ENCODE assay signal across 16 cellular contexts in genomic region chr1:103190746-103191145, GRCh38.
DNase-seq lines count a peak whose midpoint lies in the region; TF ChIP-seq lines count a peak whose summit lies in the region.
"Had no signal": no experiment of that assay in that cellular context is flagged by ENCODE, and none has a peak within 500 bp of the region (broad histone marks: within the 10 kb centered on the region; RNA-seq: fewer than 3 reads in every experiment).

No MANE protein-coding gene starts in this region.

- in situ Hi-C loops in GM23248 (cut with MboI): no loop called here

- H3K4me1 ChIP-seq in GM23248 (ENCODE audit: insufficient read depth) (peaks cover 17% of the 10 kb centered on the region; the same call in 1 of the 2 replicates), adipocyte (ENCODE audit: control insufficient read depth, insufficient read depth, low read length) (peaks cover 10% of the 10 kb centered on the region), smooth muscle cell (ENCODE audit: low read depth) (peaks cover 17% of the 10 kb centered on the region), prostate gland (replicated peaks) (no peaks in the 10 kb centered on the region), OCI-LY7 (ENCODE audit: insufficient read depth, low read length, poor library complexity, severe bottlenecking) (no peaks in the 10 kb centered on the region)
- H3K4me1 ChIP-seq: BLaER1 treated with 17β-estradiol and CSF1 and Interleukin-3, amounts not matched to agents 10 nM and 100 nM had no signal

- H3K36me3 Mint-ChIP-seq in MCF 10A (ENCODE audit: insufficient read depth, unreplicated experiment): no peaks in the 10 kb centered on the region
- H3K36me3 Mint-ChIP-seq: CD4-positive, CD25-positive, alpha-beta regulatory T cell; IgD-negative memory B cell had no signal

- no peaks in the 10 kb centered on the region for H4K20me1 ChIP-seq in GM23248 (ENCODE audit: insufficient read depth)
- no peaks in the 10 kb centered on the region for H4K20me1 ChIP-seq in smooth muscle cell (ENCODE audit: low read depth)
- H4K20me1 ChIP-seq in OCI-LY7 (ENCODE audit: insufficient read depth, low read length): no peaks in the 10 kb centered on the region
- H4K20me1 ChIP-seq: BLaER1 treated with 17β-estradiol and CSF1 and Interleukin-3, amounts not matched to agents 10 nM and 100 nM had no signal

- no peaks in the 10 kb centered on the region for H3K9me3 ChIP-seq in GM23248 (ENCODE audit: low read depth)
- H3K9me3 ChIP-seq in adipocyte (ENCODE audit: control insufficient read depth, low read length): peaks cover 2% of the 10 kb centered on the region
- no peaks in the 10 kb centered on the region for H3K9me3 ChIP-seq in smooth muscle cell (replicated peaks; ENCODE audit: low read depth)
- H3K9me3 ChIP-seq in prostate gland: no peaks in the 10 kb centered on the region
- H3K9me3 ChIP-seq in OCI-LY7 (ENCODE audit: low read length): no peaks in the 10 kb centered on the region

- peaks cover 34% of the 10 kb centered on the region for H3K27me3 Mint-ChIP-seq in MCF 10A (ENCODE audit: insufficient read depth, unreplicated experiment)
- H3K27me3 Mint-ChIP-seq: CD4-positive, CD25-positive, alpha-beta regulatory T cell; IgD-negative memory B cell had no signal

- no peak overlapping the region for H3K4me3 Mint-ChIP-seq in MCF 10A (ENCODE audit: unreplicated experiment)
- H3K4me3 Mint-ChIP-seq: CD4-positive, CD25-positive, alpha-beta regulatory T cell; GM23338; IgD-negative memory B cell had no signal

- no peak for TF ChIP-seq CTCF in smooth muscle cell (IDR thresholded peaks at IDR 0.05; ENCODE audit: borderline replicate concordance, insufficient read depth, poor library complexity, severe bottlenecking)
- no peak for TF ChIP-seq CTCF in MCF 10A (IDR thresholded peaks at IDR 0.05; ENCODE audit: unreplicated experiment)
- no peak for TF ChIP-seq CTCF in prostate gland (IDR thresholded peaks at IDR 0.05)
- no peak for TF ChIP-seq CTCF in OCI-LY7 (conservative IDR thresholded peaks at IDR 0.05; ENCODE audit: low read length)

- no peak for TF ChIP-seq POLR2A in prostate gland (IDR thresholded peaks at IDR 0.05)

- BruUV-seq in MCF 10A (replicated peaks; lab: Mats Ljungman, UMichigan): no TSS peak
- BruUV-seq in OCI-LY7 (replicated peaks; lab: Mats Ljungman, UMichigan): no TSS peak

- no peaks in the 10 kb centered on the region for H3K9me2 ChIP-seq in GM23248 (ENCODE audit: insufficient read depth)
- no peaks in the 10 kb centered on the region for H3K9me2 ChIP-seq in OCI-LY7 (ENCODE audit: insufficient read depth, low read length)

- H3K4me3 ChIP-seq in GM23248 (no peak overlapping the region), adipocyte (ENCODE audit: low read length) (no peak overlapping the region), smooth muscle cell (no peak overlapping the region), prostate gland (no peak overlapping the region), OCI-LY7 (ENCODE audit: low read depth, low read length, poor library complexity, severe bottlenecking) (no peak overlapping the region)
- H3K4me3 ChIP-seq: BLaER1 treated with 17β-estradiol and CSF1 and Interleukin-3, amounts not matched to agents 10 nM and 100 nM; GM23338 had no signal

- H3K9ac ChIP-seq in GM23248 (no peak overlapping the region), adipocyte (ENCODE audit: low read length) (no peak overlapping the region), smooth muscle cell (ENCODE audit: low read depth) (peak overlapping the region; percentile 20)
- H3K9ac ChIP-seq: BLaER1 treated with 17β-estradiol and CSF1 and Interleukin-3, amounts not matched to agents 10 nM and 100 nM had no signal

- 18 to 26% methylated on average over 2 of the region's 2 CpGs for WGBS in GM23248 (ENCODE audit: low coverage in 1 of 2, low lambda C conversion rate in 2 of 2, missing lambda C conversion rate in 2 of 2), 2 experiments
- WGBS in smooth muscle cell (ENCODE audit: low lambda C conversion rate): 72% methylated on average over 2 of the region's 2 CpGs
- WGBS in prostate gland: 78% methylated on average over 2 of the region's 2 CpGs

- H3K36me3 ChIP-seq in GM23248 (ENCODE audit: low read depth): no peaks in the 10 kb centered on the region
- H3K36me3 ChIP-seq in adipocyte (ENCODE audit: control insufficient read depth, insufficient read depth, low read length, severe bottlenecking): no peaks in the 10 kb centered on the region
- no peaks in the 10 kb centered on the region for H3K36me3 ChIP-seq in smooth muscle cell (ENCODE audit: low read depth)
- H3K36me3 ChIP-seq in prostate gland: no peaks in the 10 kb centered on the region
- no peaks in the 10 kb centered on the region for H3K36me3 ChIP-seq in OCI-LY7 (ENCODE audit: insufficient read depth, low read length)
- H3K36me3 ChIP-seq: BLaER1 treated with 17β-estradiol and CSF1 and Interleukin-3, amounts not matched to agents 10 nM and 100 nM had no signal

- CTCF ChIA-PET in MCF 10A (lab: Yijun Ruan, JAX): no interaction called here
- CTCF ChIA-PET in OCI-LY7 (lab: Charles Lee; ENCODE audit: unreplicated experiment): no interaction called here

- no peak overlapping the region for H2AFZ ChIP-seq in GM23248
- no peak overlapping the region for H2AFZ ChIP-seq in smooth muscle cell (ENCODE audit: low read depth)
- H2AFZ ChIP-seq in OCI-LY7 (ENCODE audit: low read length): no peak overlapping the region
- H2AFZ ChIP-seq: GM23338 had no signal

- DNase-seq in GM23248: peak; percentile 28
- DNase-seq in adipocyte (ENCODE audit: low read depth): peak; percentile 65
- peak; percentile 52 for DNase-seq in fibroblast of peridontal ligament (ENCODE audit: extremely low read depth)
- DNase-seq in smooth muscle cell (lab: John Stamatoyannopoulos, UW; ENCODE audit: unreplicated experiment): no peak
- no peak for DNase-seq in MCF 10A (ENCODE audit: unreplicated experiment)
- no peak for DNase-seq in prostate gland (ENCODE audit: low spot score)
- DNase-seq in NCI-H345 treated with DMSO at 0.1 percent for 48 hours (lab: John Stamatoyannopoulos, UW; ENCODE audit: unreplicated experiment): no peak
- no peak for DNase-seq in OCI-LY7 (ENCODE audit: low spot score)
- DNase-seq: AML-193; Calu3; CD4-positive, CD25-positive, alpha-beta regulatory T cell; DMS79; H7 had no signal

- H3F3A ChIP-seq in GM23248 (ENCODE audit: insufficient read depth) (no peaks in the 10 kb centered on the region), smooth muscle cell (ENCODE audit: low read depth) (no peaks in the 10 kb centered on the region)

- no peaks in the 10 kb centered on the region for H3K9me3 Mint-ChIP-seq in MCF 10A (ENCODE audit: unreplicated experiment)
- H3K9me3 Mint-ChIP-seq: GM23338 had no signal

- intact Hi-C loops in MCF 10A (cut with micrococcal nuclease): no loop called here
- intact Hi-C loops in prostate gland (cut with DNase I): no loop called here
- intact Hi-C loops in OCI-LY7 (cut with micrococcal nuclease; ENCODE audit: unreplicated experiment): no loop called here

- POLR2A ChIA-PET in MCF 10A (lab: Yijun Ruan, JAX) (interaction anchor here (0.7 kb wide), 1 partner anchor 215 kb away, joined by 3 read pairs; no protein-coding TSS in a partner anchor), OCI-LY7 (lab: Charles Lee) (no interaction called here)

- no peak overlapping the region for H3K27ac Mint-ChIP-seq in MCF 10A (ENCODE audit: low read depth, unreplicated experiment)
- H3K27ac Mint-ChIP-seq: CD4-positive, CD25-positive, alpha-beta regulatory T cell; GM23338; IgD-negative memory B cell had no signal

- H3K27me3 ChIP-seq in GM23248 (replicated peaks; ENCODE audit: insufficient read depth) (no peaks in the 10 kb centered on the region), adipocyte (replicated peaks; ENCODE audit: control insufficient read depth, insufficient read depth, low read length) (no peaks in the 10 kb centered on the region), smooth muscle cell (ENCODE audit: low read depth) (no peaks in the 10 kb centered on the region), prostate gland (replicated peaks; ENCODE audit: insufficient read depth) (no peaks in the 10 kb centered on the region)
- H3K27me3 ChIP-seq: BLaER1 treated with 17β-estradiol and CSF1 and Interleukin-3, amounts not matched to agents 10 nM and 100 nM had no signal

- H3K27ac ChIP-seq in GM23248 (no peak overlapping the region), smooth muscle cell (ENCODE audit: low read depth) (peak overlapping the region; percentile 76), prostate gland (no peak overlapping the region), OCI-LY7 (ENCODE audit: low read depth, low read length, poor library complexity, severe bottlenecking) (no peak overlapping the region)
- H3K27ac ChIP-seq: BLaER1 treated with 17β-estradiol and CSF1 and Interleukin-3, amounts not matched to agents 10 nM and 100 nM had no signal

- H3K4me1 Mint-ChIP-seq in MCF 10A (ENCODE audit: insufficient read depth, unreplicated experiment): no peaks in the 10 kb centered on the region
- H3K4me1 Mint-ChIP-seq: CD4-positive, CD25-positive, alpha-beta regulatory T cell; GM23338; IgD-negative memory B cell had no signal

- H3K79me2 ChIP-seq in GM23248 (ENCODE audit: insufficient read depth): no peaks in the 10 kb centered on the region
- H3K79me2 ChIP-seq in smooth muscle cell (ENCODE audit: low read depth): no peaks in the 10 kb centered on the region
- no peaks in the 10 kb centered on the region for H3K79me2 ChIP-seq in OCI-LY7 (ENCODE audit: insufficient read depth, low read depth, low read length)

- no peak overlapping the region for H3K4me2 ChIP-seq in GM23248 (ENCODE audit: unreplicated experiment)
- H3K4me2 ChIP-seq in smooth muscle cell: peak overlapping the region; percentile 42
- no peak overlapping the region for H3K4me2 ChIP-seq in OCI-LY7 (ENCODE audit: low read length)
- H3K4me2 ChIP-seq: BLaER1 treated with 17β-estradiol and CSF1 and Interleukin-3, amounts not matched to agents 10 nM and 100 nM; GM23338 had no signal

Comparison
In these comparisons a context has a peak if more than half of its experiments do, and no peak if none do; other contexts are left out.
1. DNase-seq: peak in GM23248 (single experiment), adipocyte (single experiment) and fibroblast of peridontal ligament (single experiment); none in smooth muscle cell (single experiment), MCF 10A (single experiment), prostate gland (single experiment), NCI-H345 treated with DMSO at 0.1 percent for 48 hours (single experiment) and OCI-LY7 (single experiment).